In the genomic region with DNA sequence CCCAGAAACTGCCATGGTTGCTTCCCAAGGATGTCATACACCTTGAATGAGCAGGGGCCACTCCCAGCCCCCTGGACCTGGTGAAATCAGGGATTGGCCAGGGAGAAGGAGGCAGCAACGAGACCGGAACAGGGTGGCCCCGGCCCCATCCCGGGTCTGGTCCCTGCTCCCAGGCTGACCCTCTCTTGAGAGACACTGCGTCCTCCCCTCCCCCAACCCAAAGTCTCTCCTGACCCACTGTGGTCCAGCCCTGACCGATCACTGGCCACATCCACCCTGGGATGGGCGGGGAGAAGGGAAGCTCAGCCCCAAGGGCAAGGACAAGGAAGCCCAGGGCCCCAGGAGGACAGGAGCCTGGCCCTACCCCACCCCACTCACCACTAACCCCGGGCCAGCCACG, we compare ENCODE assay signal across 20 cellular contexts. TPM values are rescaled to one million over a fixed set of nuclear protein-coding genes. Genes with fewer than 3 reads are reported as not detected.
DNase-seq lines count a peak whose midpoint lies in the region; ATAC-seq and TF ChIP-seq lines count a peak whose summit lies in the region.
"Had no signal": no experiment of that assay in that cellular context is flagged by ENCODE, and none has a peak within 500 bp of the region (broad histone marks: within the 10 kb centered on the region; RNA-seq: fewer than 3 reads in every experiment).

No MANE protein-coding gene starts in this region.

- peaks cover 6% of the 10 kb centered on the region for H3K9me3 ChIP-seq in OCI-LY7 (ENCODE audit: low read length)
- H3K9me3 ChIP-seq: right lobe of liver, SJCRH30, thyroid gland had no signal

- no peaks in the 10 kb centered on the region for H3K79me2 ChIP-seq in OCI-LY7 (ENCODE audit: insufficient read depth, low read depth, low read length)

- DNase-seq in activated naive CD8-positive, alpha-beta T cell treated with anti-CD3 and anti-CD28 coated beads for 36 hours = no peak
- DNase-seq in activated naive CD8-positive, alpha-beta T cell treated with anti-CD3 and anti-CD28 coated beads, Interleukin-2, amount 50 U/mL, for 24 hours = no peak
- DNase-seq in OCI-LY7 (ENCODE audit: low spot score) (no peak), NCI-H69 (lab: John Stamatoyannopoulos, UW) (no peak)
- DNase-seq in effector memory CD8-positive, alpha-beta T cell = no peak
- no peak for DNase-seq in stimulated activated naive B cell treated with anti-CD40 and anti-IgM and Interleukin-4, amounts not matched to agents 10 μg/mL and 1 μg/mL and 100 μg/mL, for 72 hours
- DNase-seq: CD8-positive, alpha-beta memory T cell; islet precursor cell; Kasumi-1; NCI-H1694; NCI-H2171; NCI-H524; posterior cingulate gyrus; SJCRH30; stimulated activated CD4-positive, alpha-beta T cell treated with anti-CD3 and anti-CD28 coated beads, Interleukin-4, amount 100 ng/mL, for 4 hours; thyroid gland had no signal

- peak overlapping the region; percentile 55; the same call in 1 of the 2 replicates for H3K4me2 ChIP-seq in OCI-LY7 (ENCODE audit: low read length)

- ATAC-seq in activated naive CD8-positive, alpha-beta T cell treated with anti-CD3 and anti-CD28 coated beads, Interleukin-2, amount 50 U/mL, for 24 hours = no peak
- ATAC-seq in effector memory CD8-positive, alpha-beta T cell (replicated peaks) = no peak
- ATAC-seq in stimulated activated naive B cell treated with anti-CD40 and anti-IgM and Interleukin-4, amounts not matched to agents 10 μg/mL and 1 μg/mL and 100 μg/mL, for 72 hours (replicated peaks) = no peak
- no peak for ATAC-seq in GM19395 (IDR thresholded peaks at IDR 0.05; ENCODE audit: unreplicated experiment)
- ATAC-seq: right lobe of liver had no signal

- no peaks in the 10 kb centered on the region for H3K9me3 Mint-ChIP-seq in activated naive CD8-positive, alpha-beta T cell treated with anti-CD3 and anti-CD28 coated beads for 36 hours
- no peaks in the 10 kb centered on the region for H3K9me3 Mint-ChIP-seq in activated naive CD8-positive, alpha-beta T cell treated with anti-CD3 and anti-CD28 coated beads, Interleukin-2, amount 50 U/mL, for 24 hours
- H3K9me3 Mint-ChIP-seq in effector memory CD8-positive, alpha-beta T cell = no peaks in the 10 kb centered on the region
- H3K9me3 Mint-ChIP-seq in stimulated activated naive B cell treated with anti-CD40 and anti-IgM and Interleukin-4, amounts not matched to agents 10 μg/mL and 1 μg/mL and 100 μg/mL, for 72 hours = peaks cover 5 to 11% of the 10 kb centered on the region in 2 donors
- H3K9me3 Mint-ChIP-seq: CD8-positive, alpha-beta memory T cell; central memory CD8-positive, alpha-beta T cell had no signal

- H3K4me1 ChIP-seq in OCI-LY7 (ENCODE audit: insufficient read depth, low read length, poor library complexity, severe bottlenecking) = peaks cover 17% of the 10 kb centered on the region
- H3K4me1 ChIP-seq: right lobe of liver, SJCRH30, thyroid gland had no signal

- no peak overlapping the region for H3K4me3 Mint-ChIP-seq in activated naive CD8-positive, alpha-beta T cell treated with anti-CD3 and anti-CD28 coated beads for 36 hours
- no peak overlapping the region for H3K4me3 Mint-ChIP-seq in activated naive CD8-positive, alpha-beta T cell treated with anti-CD3 and anti-CD28 coated beads, Interleukin-2, amount 50 U/mL, for 24 hours
- H3K4me3 Mint-ChIP-seq in effector memory CD8-positive, alpha-beta T cell = no peak overlapping the region
- no peak overlapping the region for H3K4me3 Mint-ChIP-seq in stimulated activated naive B cell treated with anti-CD40 and anti-IgM and Interleukin-4, amounts not matched to agents 10 μg/mL and 1 μg/mL and 100 μg/mL, for 72 hours
- H3K4me3 Mint-ChIP-seq: central memory CD8-positive, alpha-beta T cell; stimulated activated naive CD8-positive, alpha-beta T cell treated with anti-CD3 and anti-CD28 coated beads, Interleukin-15, Interleukin-2, amounts not matched to agents 100 ng/mL and 50 ng/mL, for 24 hours had no signal

- CTCF ChIA-PET in OCI-LY7 (lab: Charles Lee; ENCODE audit: unreplicated experiment) = no interaction called here

- peak overlapping the region; percentile 51 for H3K27ac ChIP-seq in OCI-LY7 (ENCODE audit: low read depth, low read length, poor library complexity, severe bottlenecking)
- H3K27ac ChIP-seq: right lobe of liver, SJCRH30, thyroid gland had no signal

- peak overlapping the region; percentile 54 for H3K27ac Mint-ChIP-seq in activated naive CD8-positive, alpha-beta T cell treated with anti-CD3 and anti-CD28 coated beads for 36 hours
- no peak overlapping the region for H3K27ac Mint-ChIP-seq in activated naive CD8-positive, alpha-beta T cell treated with anti-CD3 and anti-CD28 coated beads, Interleukin-2, amount 50 U/mL, for 24 hours
- peak overlapping the region; percentile 62 to 84 for H3K27ac Mint-ChIP-seq in effector memory CD8-positive, alpha-beta T cell
- H3K27ac Mint-ChIP-seq in stimulated activated naive B cell treated with anti-CD40 and anti-IgM and Interleukin-4, amounts not matched to agents 10 μg/mL and 1 μg/mL and 100 μg/mL, for 72 hours = no peak overlapping the region

- H3K9me2 ChIP-seq in OCI-LY7 (ENCODE audit: insufficient read depth, low read length) = no peaks in the 10 kb centered on the region

- no peak for TF ChIP-seq CTCF in OCI-LY7 (conservative IDR thresholded peaks at IDR 0.05; ENCODE audit: low read length)

- H3K36me3 ChIP-seq in OCI-LY7 (ENCODE audit: insufficient read depth, low read length) = peaks cover 52% of the 10 kb centered on the region
- H3K36me3 ChIP-seq: right lobe of liver, SJCRH30, thyroid gland had no signal

- no peak overlapping the region for H2AFZ ChIP-seq in OCI-LY7 (ENCODE audit: low read length)

- no TSS peak for BruUV-seq in OCI-LY7 (replicated peaks; lab: Mats Ljungman, UMichigan)

- no peaks in the 10 kb centered on the region for H4K20me1 ChIP-seq in OCI-LY7 (ENCODE audit: insufficient read depth, low read length)

- H3K36me3 Mint-ChIP-seq in activated naive CD8-positive, alpha-beta T cell treated with anti-CD3 and anti-CD28 coated beads for 36 hours = peaks cover 23% of the 10 kb centered on the region
- H3K36me3 Mint-ChIP-seq in activated naive CD8-positive, alpha-beta T cell treated with anti-CD3 and anti-CD28 coated beads, Interleukin-2, amount 50 U/mL, for 24 hours (ENCODE audit: low read depth) = peaks cover 12% of the 10 kb centered on the region
- peaks cover 56% of the 10 kb centered on the region for H3K36me3 Mint-ChIP-seq in effector memory CD8-positive, alpha-beta T cell (ENCODE audit: insufficient read depth)
- H3K36me3 Mint-ChIP-seq in stimulated activated naive B cell treated with anti-CD40 and anti-IgM and Interleukin-4, amounts not matched to agents 10 μg/mL and 1 μg/mL and 100 μg/mL, for 72 hours = peaks cover 30 to 69% of the 10 kb centered on the region in 2 donors

- peaks cover 35% of the 10 kb centered on the region for H3K4me1 Mint-ChIP-seq in activated naive CD8-positive, alpha-beta T cell treated with anti-CD3 and anti-CD28 coated beads for 36 hours
- peaks cover 40% of the 10 kb centered on the region for H3K4me1 Mint-ChIP-seq in activated naive CD8-positive, alpha-beta T cell treated with anti-CD3 and anti-CD28 coated beads, Interleukin-2, amount 50 U/mL, for 24 hours
- peaks cover 55 to 60% of the 10 kb centered on the region in 2 donors for H3K4me1 Mint-ChIP-seq in effector memory CD8-positive, alpha-beta T cell (ENCODE audit: low read depth in 2 of 2)
- peaks cover 41 to 63% of the 10 kb centered on the region in 2 donors for H3K4me1 Mint-ChIP-seq in stimulated activated naive B cell treated with anti-CD40 and anti-IgM and Interleukin-4, amounts not matched to agents 10 μg/mL and 1 μg/mL and 100 μg/mL, for 72 hours

- no peak overlapping the region for H3K4me3 ChIP-seq in OCI-LY7 (ENCODE audit: low read depth, low read length, poor library complexity, severe bottlenecking)
- H3K4me3 ChIP-seq: right lobe of liver, SJCRH30, thyroid gland had no signal

- intact Hi-C loops in OCI-LY7 (cut with micrococcal nuclease; ENCODE audit: unreplicated experiment) = no loop called here

- no peaks in the 10 kb centered on the region for H3K27me3 Mint-ChIP-seq in activated naive CD8-positive, alpha-beta T cell treated with anti-CD3 and anti-CD28 coated beads for 36 hours
- H3K27me3 Mint-ChIP-seq in activated naive CD8-positive, alpha-beta T cell treated with anti-CD3 and anti-CD28 coated beads, Interleukin-2, amount 50 U/mL, for 24 hours = no peaks in the 10 kb centered on the region
- H3K27me3 Mint-ChIP-seq in effector memory CD8-positive, alpha-beta T cell = no peaks in the 10 kb centered on the region
- no peaks in the 10 kb centered on the region for H3K27me3 Mint-ChIP-seq in stimulated activated naive B cell treated with anti-CD40 and anti-IgM and Interleukin-4, amounts not matched to agents 10 μg/mL and 1 μg/mL and 100 μg/mL, for 72 hours
- H3K27me3 Mint-ChIP-seq: central memory CD8-positive, alpha-beta T cell; stimulated activated naive CD8-positive, alpha-beta T cell treated with anti-CD3 and anti-CD28 coated beads, Interleukin-15, Interleukin-2, amounts not matched to agents 100 ng/mL and 50 ng/mL, for 24 hours had no signal

- POLR2A ChIA-PET in OCI-LY7 (lab: Charles Lee) = no interaction called here

RNA-seq across cellular contexts. Expression of a gene that starts 12.4 kb away (rescaled TPM):
- 10 to 100 TPM; 16.6 to 17.3 TPM for total RNA-seq in activated naive CD8-positive, alpha-beta T cell treated with anti-CD3 and anti-CD28 coated beads for 36 hours
- total RNA-seq in OCI-LY7 (2014; rRNA removed; shearing (Covaris generic)) = 20.6 and 35.0 TPM in 2 replicates
- total RNA-seq in OCI-LY7 (2022) = 24.8 and 28.1 TPM in 2 replicates
- total RNA-seq: SJCRH30 had no signal

RNA-seq across cellular contexts. Expression of a gene that starts 50.7 kb away (rescaled TPM):
- total RNA-seq in activated naive CD8-positive, alpha-beta T cell treated with anti-CD3 and anti-CD28 coated beads for 36 hours = 100 to 1,000 TPM; 518 to 528 TPM
- total RNA-seq in OCI-LY7 (2014; rRNA removed; shearing (Covaris generic)) = 91.5 and 142 TPM in 2 replicates
- 321 and 331 TPM in 2 replicates for total RNA-seq in OCI-LY7 (2022)
- total RNA-seq: SJCRH30 had no signal

Comparison
In these comparisons a context has a peak if more than half of its experiments do, and no peak if none do; other contexts are left out.
1. H3K27ac Mint-ChIP-seq: peak in activated naive CD8-positive, alpha-beta T cell treated with anti-CD3 and anti-CD28 coated beads for 36 hours (single experiment) and effector memory CD8-positive, alpha-beta T cell (2 of 2); none in activated naive CD8-positive, alpha-beta T cell treated with anti-CD3 and anti-CD28 coated beads, Interleukin-2, amount 50 U/mL, for 24 hours (single experiment) and stimulated activated naive B cell treated with anti-CD40 and anti-IgM and Interleukin-4, amounts not matched to agents 10 μg/mL and 1 μg/mL and 100 μg/mL, for 72 hours (single experiment).